7 cellular contexts compared by ENCODE assay signal in genomic region chr19:21115430-21115829, GRCh38.
"Had no signal": no experiment of that assay in that cellular context is flagged by ENCODE, and none has a peak within 500 bp of the region (broad histone marks: within the 10 kb centered on the region; RNA-seq: fewer than 3 reads in every experiment).

No MANE protein-coding gene starts in this region.

- FAIRE-seq: HepG2, HTR-8/SVneo had no signal

- DNase-seq: IMR-90, KBM-7, KG1 had no signal

- ATAC-seq: HepG2 had no signal

- H3K9ac ChIP-seq: KMS-11 had no signal

- H3K27ac ChIP-seq: HL-60, KMS-11 had no signal

- H3K4me2 ChIP-seq: KMS-11 had no signal
